Comparison of ENCODE assay signal across 12 cellular contexts in genomic region chr12:113867258-113867657, GRCh38.
DNase-seq lines count a peak whose midpoint lies in the region; ATAC-seq and TF ChIP-seq lines count a peak whose summit lies in the region.
"Had no signal": no experiment of that assay in that cellular context is flagged by ENCODE, and none has a peak within 500 bp of the region (broad histone marks: within the 10 kb centered on the region; RNA-seq: fewer than 3 reads in every experiment).

No MANE protein-coding gene starts in this region.

- H4K20me1 ChIP-seq in PC-9 (ENCODE audit: insufficient read depth) = no peaks in the 10 kb centered on the region

- H3F3A ChIP-seq in PC-9 (ENCODE audit: insufficient read depth, low read depth) = no peaks in the 10 kb centered on the region

- H3K9me2 ChIP-seq in PC-9 (ENCODE audit: insufficient read depth) = no peaks in the 10 kb centered on the region

- POLR2A ChIA-PET in A673 (lab: Charles Lee; ENCODE audit: low non-redundant PET) (no interaction called here), PC-9 (lab: Charles Lee; ENCODE audit: unreplicated experiment) (no interaction called here)

- intact Hi-C loops in A673 (cut with micrococcal nuclease; ENCODE audit: unreplicated experiment) (no loop called here), PC-9 (cut with micrococcal nuclease; ENCODE audit: unreplicated experiment) (no loop called here), esophagus muscularis mucosa (cut with DNase I) (no loop called here)

- H3K36me3 ChIP-seq in A673 (ENCODE audit: insufficient read depth, low read length, poor library complexity, severe bottlenecking) = no peaks in the 10 kb centered on the region
- no peaks in the 10 kb centered on the region for H3K36me3 ChIP-seq in PC-9 (ENCODE audit: low read depth)
- H3K36me3 ChIP-seq in esophagus muscularis mucosa = peaks cover 0 to 20% (median 4%) of the 10 kb centered on the region in 4 donors

- no peak overlapping the region for H3K4me3 ChIP-seq in A673 (ENCODE audit: low read depth, low read length, poor library complexity, severe bottlenecking)
- H3K4me3 ChIP-seq in PC-9 = no peak overlapping the region
- no peak overlapping the region for H3K4me3 ChIP-seq in fibroblast of the aortic adventitia (ENCODE audit: low read depth, low read length)
- H3K4me3 ChIP-seq in esophagus muscularis mucosa = no peak overlapping the region

- no peak overlapping the region for H3K4me2 ChIP-seq in PC-9

- DNase-seq in A673 (ENCODE audit: low spot score) (no peak), ELR (ENCODE audit: low read depth) (peak; percentile 49), PC-9 (no peak), fibroblast of the aortic adventitia (ENCODE audit: low read depth) (no peak), GDM1 (lab: John Stamatoyannopoulos, UW) (no peak), NCI-H748 treated with DMSO at 0.1 percent for 48 hours (lab: John Stamatoyannopoulos, UW) (no peak), esophagus muscularis mucosa (ENCODE audit: extremely low spot score) (no peak)
- DNase-seq: activated CD4-positive, CD25-positive, alpha-beta regulatory T cell treated with anti-CD3 and anti-CD28 coated beads, Interleukin-2, amount 50 U/mL, for 72 hours; activated naive CD4-positive, alpha-beta T cell; DMS79 treated with DMSO at 0.1 percent for 48 hours had no signal

- TF ChIP-seq CTCF in A673 (conservative IDR thresholded peaks at IDR 0.05; ENCODE audit: low read depth, low read length) (peak; percentile 56), PC-9 (conservative IDR thresholded peaks at IDR 0.05) (peak; percentile 49; the same call in 1 of the 2 replicates), fibroblast of the aortic adventitia (IDR thresholded peaks at IDR 0.05; ENCODE audit: insufficient read depth, low read length) (peak; percentile 32), esophagus muscularis mucosa (IDR thresholded peaks at IDR 0.05) (peak in 1 of 3 experiments; percentile 7)

- BruUV-seq in A673 (replicated peaks; lab: Mats Ljungman, UMichigan) (no TSS peak), PC-9 (replicated peaks; lab: Mats Ljungman, UMichigan) (no TSS peak)

- H2AFZ ChIP-seq in PC-9 = no peak overlapping the region

- no peaks in the 10 kb centered on the region for H3K27me3 ChIP-seq in A673 (replicated peaks; ENCODE audit: insufficient read depth, low read depth, low read length, poor library complexity)
- H3K27me3 ChIP-seq in PC-9 (ENCODE audit: insufficient read depth, low read depth) = no peaks in the 10 kb centered on the region
- H3K27me3 ChIP-seq in esophagus muscularis mucosa = no peaks in the 10 kb centered on the region

- H3K27ac ChIP-seq in A673 (ENCODE audit: low read depth, low read length, poor library complexity, severe bottlenecking) = no peak overlapping the region
- H3K27ac ChIP-seq in PC-9 = no peak overlapping the region
- H3K27ac ChIP-seq in esophagus muscularis mucosa (replicated peaks in 1 of 4) = no peak overlapping the region

- H3K79me2 ChIP-seq in PC-9 (ENCODE audit: low read depth) = no peaks in the 10 kb centered on the region

- peaks cover 23% of the 10 kb centered on the region for H3K4me1 ChIP-seq in A673 (ENCODE audit: insufficient read depth, low read length, poor library complexity, severe bottlenecking)
- H3K4me1 ChIP-seq in PC-9 (replicated peaks; ENCODE audit: insufficient read depth) = no peaks in the 10 kb centered on the region
- peaks cover 0 to 3% (median 0%) of the 10 kb centered on the region in 4 donors for H3K4me1 ChIP-seq in esophagus muscularis mucosa

- H3K9me3 ChIP-seq in A673 (ENCODE audit: low read depth, low read length, poor library complexity, severe bottlenecking) (no peaks in the 10 kb centered on the region), PC-9 (ENCODE audit: insufficient read depth, low read depth) (no peaks in the 10 kb centered on the region), esophagus muscularis mucosa (no peaks in the 10 kb centered on the region)

- no peak for ATAC-seq in HG02759 (IDR thresholded peaks at IDR 0.05; ENCODE audit: unreplicated experiment)
- ATAC-seq: sciatic nerve had no signal

- TF ChIP-seq POLR2A in esophagus muscularis mucosa (IDR thresholded peaks at IDR 0.05; ENCODE audit: low read depth) = no peak

- WGBS in esophagus muscularis mucosa = 89% methylated on average over 6 of the region's 6 CpGs

- no peak for TF ChIP-seq EP300 in esophagus muscularis mucosa (IDR thresholded peaks at IDR 0.05)

- CTCF ChIA-PET in A673 (lab: Charles Lee) (no interaction called here), PC-9 (lab: Charles Lee) (no interaction called here)
